ENCODE assay signal across 14 cellular contexts in genomic region chr6:136594671-136595070, GRCh38. TPM values are rescaled to one million over a fixed set of nuclear protein-coding genes. Genes with fewer than 3 reads are reported as not detected.
A peak's percentile ranks its signal among the peaks of the same experiment; 100 is the strongest.
DNase-seq lines count a peak whose midpoint lies in the region; ATAC-seq, FAIRE-seq and TF ChIP-seq lines count a peak whose summit lies in the region.
"Had no signal": no experiment of that assay in that cellular context is flagged by ENCODE, and none has a peak within 500 bp of the region (broad histone marks: within the 10 kb centered on the region; RNA-seq: fewer than 3 reads in every experiment).

No MANE protein-coding gene starts in this region.

- intact Hi-C loops in activated CD4-positive, alpha-beta memory T cell treated with anti-CD3 and anti-CD28 coated beads for 36 hours (cut with micrococcal nuclease) = loop anchor here (1.0 to 2.0 kb wide), 4 partner anchors 14 to 306 kb away; partner anchors contain the start of gene BCLAF1
- intact Hi-C loops in HepG2 (cut with micrococcal nuclease; ENCODE audit: unreplicated experiment) = no loop called here

- TF ChIP-seq EP300 in HepG2 (IDR thresholded peaks at IDR 0.05; ENCODE audit: low read depth in 2 of 2, low read length in 2 of 2) (no peak), HepG2 (CRISPR knock-in tag; IDR thresholded peaks at IDR 0.05; ENCODE audit: borderline replicate concordance) (no peak)

- peaks cover 3% of the 10 kb centered on the region for H3K9me3 Mint-ChIP-seq in activated CD4-positive, alpha-beta memory T cell treated with anti-CD3 and anti-CD28 coated beads for 36 hours

- FAIRE-seq in HepG2 (lab: Jason Lieb, UNC) = no peak
- FAIRE-seq: G401.6 had no signal

- TF ChIP-seq CTCF in GM06990 (IDR thresholded peaks at IDR 0.05; ENCODE audit: insufficient read depth, low read length, poor library complexity, severe bottlenecking) (no peak), fibroblast of lung (conservative IDR thresholded peaks at IDR 0.05 in 1 of 2, IDR thresholded peaks at IDR 0.05 in 1 of 2; ENCODE audit: low read depth in 1 of 2, low read length in 2 of 2) (no peak), HepG2 (CRISPR knock-in tag; IDR thresholded peaks at IDR 0.05) (no peak)

- peaks cover 23% of the 10 kb centered on the region for H3K36me3 ChIP-seq in ACC112 (ENCODE audit: insufficient read depth, low read length)
- H3K36me3 ChIP-seq in GM06990 (ENCODE audit: control insufficient read depth, insufficient read depth, low read length) = peaks cover 22% of the 10 kb centered on the region
- peaks cover 2% of the 10 kb centered on the region for H3K36me3 ChIP-seq in fibroblast of lung (ENCODE audit: control insufficient read depth, insufficient read depth, low read length)
- no peaks in the 10 kb centered on the region for H3K36me3 ChIP-seq in HepG2 (replicated peaks in 1 of 2; ENCODE audit: control insufficient read depth in 1 of 2, insufficient read depth in 2 of 2, low read length in 2 of 2)

- no peak for ATAC-seq in HepG2

- H3K4me1 ChIP-seq in ACC112 (ENCODE audit: control insufficient read depth, insufficient read depth, low read length, unreplicated experiment) = peaks cover 20% of the 10 kb centered on the region
- peaks cover 10% of the 10 kb centered on the region for H3K4me1 ChIP-seq in fibroblast of lung (ENCODE audit: control insufficient read depth, extremely low read depth, insufficient read depth, low read length)
- no peaks in the 10 kb centered on the region for H3K4me1 ChIP-seq in HepG2 (ENCODE audit: insufficient read depth, low read length)

- CTCF ChIA-PET in activated CD4-positive, alpha-beta memory T cell treated with anti-CD3 and anti-CD28 coated beads for 36 hours (lab: Charles Lee) = interaction anchor here (0.6 to 2.2 kb wide), 6 partner anchors 44 to 305 kb away, joined by 3 to 13 read pairs (median 5); partner anchors contain the start of genes BCLAF1, MAP3K5 and MAP7
- CTCF ChIA-PET in HepG2 (lab: Yijun Ruan, JAX; ENCODE audit: low intra/inter-chr PET ratio, low total read pairs) = no interaction called here

- peak overlapping the region; percentile 93 for H3K27ac ChIP-seq in ACC112 (ENCODE audit: low read depth, low read length)
- H3K27ac ChIP-seq in fibroblast of lung (ENCODE audit: insufficient read depth, low read length) = peak overlapping the region; percentile 80
- H3K27ac ChIP-seq in HepG2 (ENCODE audit: extremely low read length, insufficient read depth, low read length) = no peak overlapping the region
- H3K27ac ChIP-seq: KMS-11 had no signal

- no peaks in the 10 kb centered on the region for H3K27me3 ChIP-seq in ACC112 (ENCODE audit: insufficient read depth, low read length)
- no peaks in the 10 kb centered on the region for H3K27me3 ChIP-seq in GM06990 (replicated peaks; ENCODE audit: control insufficient read depth, insufficient read depth, low read length)
- no peaks in the 10 kb centered on the region for H3K27me3 ChIP-seq in fibroblast of lung (ENCODE audit: control insufficient read depth, insufficient read depth, low read length)
- H3K27me3 ChIP-seq in HepG2 (ENCODE audit: control insufficient read depth in 1 of 2, insufficient read depth in 2 of 2, low read length in 2 of 2) = peaks cover 0 to 17% of the 10 kb centered on the region in 2 experiments; a peak in 3 of 5 replicates

- H4K20me1 ChIP-seq in fibroblast of lung (ENCODE audit: control insufficient read depth, extremely low read depth, insufficient read depth, low read length) (no peaks in the 10 kb centered on the region), HepG2 (ENCODE audit: insufficient read depth, low read length) (no peaks in the 10 kb centered on the region)

- H3K4me3 ChIP-seq in ACC112 (ENCODE audit: low read depth, low read length) (no peak overlapping the region), GM06990 (replicated peaks; ENCODE audit: low read depth, low read length) (peak overlapping the region; percentile 31; the same call in 1 of the 2 replicates), fibroblast of lung (replicated peaks in 1 of 4; ENCODE audit: control extremely low read depth in 1 of 4, insufficient read depth in 1 of 4, low read depth in 3 of 4, low read length in 4 of 4) (no peak overlapping the region), HepG2 (replicated peaks in 1 of 3; ENCODE audit: insufficient read depth in 1 of 3, low read depth in 2 of 3, low read length in 3 of 3) (no peak overlapping the region)
- H3K4me3 ChIP-seq: coronary artery, mucosa of descending colon, psoas muscle had no signal

- no peak for TF ChIP-seq RAD21 in HepG2 (CRISPR knock-in tag; IDR thresholded peaks at IDR 0.05)

- no TSS peak for BruUV-seq in HepG2 (replicated peaks; lab: Mats Ljungman, UMichigan)

- no peaks in the 10 kb centered on the region for H3K27me3 Mint-ChIP-seq in activated CD4-positive, alpha-beta memory T cell treated with anti-CD3 and anti-CD28 coated beads for 36 hours

- H3K9ac ChIP-seq in fibroblast of lung (ENCODE audit: insufficient read depth, low read length) = no peak overlapping the region
- no peak overlapping the region for H3K9ac ChIP-seq in HepG2 (ENCODE audit: insufficient read depth, low read depth, low read length)
- H3K9ac ChIP-seq: KMS-11 had no signal

- no peak for TF ChIP-seq POLR2A in HepG2 (IDR thresholded peaks at IDR 0.05; ENCODE audit: insufficient read depth in 1 of 2, low read depth in 2 of 2, low read length in 2 of 2)

- WGBS in HepG2 (ENCODE audit: low lambda C conversion rate) = 25% methylated on average over 8 of the region's 8 CpGs

- H3K4me2 ChIP-seq in fibroblast of lung (ENCODE audit: extremely low read depth, insufficient read depth, low read length) = peak overlapping the region; percentile 18
- H3K4me2 ChIP-seq in HepG2 (ENCODE audit: low read depth, low read length) = no peak overlapping the region
- H3K4me2 ChIP-seq: KMS-11 had no signal

- POLR2A ChIA-PET in activated CD4-positive, alpha-beta memory T cell treated with anti-CD3 and anti-CD28 coated beads for 36 hours (lab: Charles Lee) = interaction anchor here (0.5 to 1.5 kb wide), 6 partner anchors 8 to 304 kb away, joined by 3 to 5 read pairs (median 4); partner anchors contain the start of genes BCLAF1, MAP3K5 and PEX7
- POLR2A ChIA-PET in HepG2 (lab: Yijun Ruan, JAX) = no interaction called here

- H3K4me1 Mint-ChIP-seq in activated CD4-positive, alpha-beta memory T cell treated with anti-CD3 and anti-CD28 coated beads for 36 hours (ENCODE audit: low read depth) = peaks cover 33% of the 10 kb centered on the region

- H2AFZ ChIP-seq in ACC112 (ENCODE audit: low read length, unreplicated experiment) (no peak overlapping the region), fibroblast of lung (ENCODE audit: low read length) (no peak overlapping the region), HepG2 (ENCODE audit: low read length) (no peak overlapping the region)

- H3K79me2 ChIP-seq in ACC112 (ENCODE audit: control insufficient read depth, insufficient read depth, low read length, unreplicated experiment) (no peaks in the 10 kb centered on the region), fibroblast of lung (ENCODE audit: control insufficient read depth, insufficient read depth, low read length) (no peaks in the 10 kb centered on the region), HepG2 (ENCODE audit: insufficient read depth, low read length) (no peaks in the 10 kb centered on the region)

- H3K4me3 Mint-ChIP-seq in activated CD4-positive, alpha-beta memory T cell treated with anti-CD3 and anti-CD28 coated beads for 36 hours = peak overlapping the region; percentile 57

- peaks cover 35% of the 10 kb centered on the region for H3K36me3 Mint-ChIP-seq in activated CD4-positive, alpha-beta memory T cell treated with anti-CD3 and anti-CD28 coated beads for 36 hours

- peak overlapping the region; percentile 89 for H3K27ac Mint-ChIP-seq in activated CD4-positive, alpha-beta memory T cell treated with anti-CD3 and anti-CD28 coated beads for 36 hours

- no peak for DNase-seq in GM06990 (ENCODE audit: extremely low read depth, insufficient read length)
- DNase-seq in activated CD4-positive, alpha-beta memory T cell treated with anti-CD3 and anti-CD28 coated beads for 36 hours = no peak
- no peak for DNase-seq in fibroblast of lung (ENCODE audit: low read depth in 2 of 2)
- DNase-seq in Ammon's horn (ENCODE audit: low spot score) = no peak
- DNase-seq in HepG2 (ENCODE audit: low spot score) = no peak
- DNase-seq in SIG-M5 (lab: John Stamatoyannopoulos, UW) = no peak
- no peak for DNase-seq in NCI-H1105 treated with DMSO at 0.1 percent for 48 hours (lab: John Stamatoyannopoulos, UW)
- DNase-seq: mucosa of descending colon, NCI-H2081, psoas muscle had no signal

- in situ Hi-C loops in HepG2 (cut with HindIII; ENCODE audit: extremely low pct_ligation_motif_present, low pct_unique_long_range_greater_than_20kb) = no loop called here

- H3K9me3 ChIP-seq in fibroblast of lung (ENCODE audit: control insufficient read depth, insufficient read depth, low read depth, low read length) (no peaks in the 10 kb centered on the region), HepG2 (ENCODE audit: low read length) (no peaks in the 10 kb centered on the region)
- H3K9me3 ChIP-seq: mucosa of descending colon, psoas muscle had no signal

RNA-seq across cellular contexts. Expression of gene MAP7, which starts 44.4 kb away (rescaled TPM):
- total RNA-seq in activated CD4-positive, alpha-beta memory T cell treated with anti-CD3 and anti-CD28 coated beads for 36 hours = 1 to 10 TPM; 1.2 to 1.3 TPM
- 0.77 and 1.5 TPM in 2 replicates for total RNA-seq in fibroblast of lung
- polyA plus RNA-seq in fibroblast of lung = 0.34 and 0.40 TPM in 2 replicates
- polyA plus RNA-seq in fibroblast of lung (2012) = 0.41 and 0.43 TPM in 2 replicates
- 0.35 TPM in 1 of 2 replicates, not detected in the other for polyA minus RNA-seq in fibroblast of lung (ENCODE audit: low replicate concordance)
- 0.04 and 0.07 TPM in 2 replicates for total RNA-seq in HepG2 (2016; rRNA removed; fragmentation: Illumina TruSeq; extraction: Trizol)
- total RNA-seq in HepG2 (2016; cell fraction: cytosol; rRNA removed; fragmentation: Illumina TruSeq; extraction: Trizol; ENCODE audit: low read depth) = not detected in 2 replicates
- not detected in 2 replicates for total RNA-seq in HepG2 (2016; cell fraction: insoluble cytoplasmic fraction; rRNA removed; fragmentation: Illumina TruSeq; extraction: Trizol)
- total RNA-seq in HepG2 (2016; cell fraction: membrane; rRNA removed; fragmentation: Illumina TruSeq; extraction: Trizol) = 0.06 and 0.07 TPM in 2 replicates
- not detected in 2 replicates for total RNA-seq in HepG2 (2016; cell fraction: nucleus; rRNA removed; fragmentation: Illumina TruSeq; extraction: Trizol)
- polyA plus RNA-seq in HepG2 (2011; rRNA removed) = not detected in 2 replicates
- polyA plus RNA-seq in HepG2 (2011; cell fraction: cytosol; rRNA removed) = not detected in 2 replicates
- polyA plus RNA-seq in HepG2 (2011; cell fraction: nucleus; rRNA removed) = not detected in 2 replicates
- polyA plus RNA-seq in HepG2 (2012) = not detected in 2 replicates
- not detected in 2 replicates for polyA plus RNA-seq in HepG2 (2016; cell fraction: cytosol; fragmentation: Illumina TruSeq; extraction: Trizol; ENCODE audit: low read depth)
- 0.05 and 0.13 TPM in 2 replicates for polyA plus RNA-seq in HepG2 (2016; cell fraction: insoluble cytoplasmic fraction; fragmentation: Illumina TruSeq; extraction: Trizol; ENCODE audit: low read depth)
- polyA plus RNA-seq in HepG2 (2016; cell fraction: membrane; fragmentation: Illumina TruSeq; extraction: Trizol; ENCODE audit: low read depth) = not detected in 2 replicates
- polyA plus RNA-seq in HepG2 (2016; cell fraction: nucleus; fragmentation: Illumina TruSeq; extraction: Trizol; ENCODE audit: insufficient read depth, low read depth) = not detected in 2 replicates
- 26.0 TPM in 1 of 2 replicates, not detected in the other for polyA minus RNA-seq in HepG2 (2011; rRNA and poly(A)+ RNA removed; ENCODE audit: low replicate concordance)
- 0.18 TPM in 1 of 2 replicates, not detected in the other for polyA minus RNA-seq in HepG2 (2011; cell fraction: cytosol; rRNA and poly(A)+ RNA removed)
- polyA minus RNA-seq in HepG2 (2011; cell fraction: nucleus; rRNA and poly(A)+ RNA removed) = 0.13 TPM in 1 of 2 replicates, not detected in the other
